Comparison of ENCODE assay signal across 25 cellular contexts in the genomic region with DNA sequence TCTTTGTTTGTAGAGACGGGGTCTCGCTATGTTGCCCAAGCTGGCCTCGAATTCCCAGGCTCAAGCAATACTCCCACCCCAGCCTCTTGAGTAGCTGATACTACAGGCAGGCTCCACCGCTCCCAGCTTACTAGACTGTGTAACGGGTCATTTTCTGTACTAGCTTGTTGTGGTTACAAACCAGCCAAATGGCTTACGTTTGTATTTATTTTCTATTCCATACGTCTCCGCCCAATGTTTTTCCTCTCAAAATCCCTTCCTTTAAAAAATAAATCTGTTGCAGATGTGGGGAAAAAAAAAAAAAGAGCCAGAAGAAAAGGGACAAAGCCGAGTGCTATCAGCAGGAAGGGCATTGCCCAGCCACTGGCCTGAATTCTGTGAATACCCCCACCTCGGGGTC. TPM values are rescaled to one million over a fixed set of nuclear protein-coding genes. Genes with fewer than 3 reads are reported as not detected.
"Had no signal": no experiment of that assay in that cellular context is flagged by ENCODE, and none has a peak within 500 bp of the region (broad histone marks: within the 10 kb centered on the region; RNA-seq: fewer than 3 reads in every experiment).

No MANE protein-coding gene starts in this region.

- FAIRE-seq: HTR-8/SVneo, RCC 7860 had no signal

- H3K4me3 ChIP-seq: MG63, SJSA1, SK-N-MC had no signal

- H3K27ac ChIP-seq: HL-60, SJSA1, SK-N-MC had no signal

- H3K9me3 ChIP-seq: MG63, SJSA1 had no signal

- H3K36me3 ChIP-seq: MG63, SJSA1 had no signal

- DNase-seq: KBM-7, MG63, NCI-H1092, NCI-H1105 treated with DMSO at 0.1 percent for 48 hours, NCI-H1417 treated with DMSO at 0.1 percent for 48 hours, NCI-H146, NCI-H1694 treated with DMSO at 0.1 percent for 48 hours, NCI-H2029, NCI-H2081 treated with DMSO at 0.1 percent for 48 hours, NCI-H2171, NCI-H226, NCI-H446, NCI-H510A, NCI-H524 treated with DMSO at 0.1 percent for 48 hours, NCI-H69, NCI-H774, Right ventricle myocardium superior, RPMI8226, SIG-M5 had no signal

- H3K27me3 ChIP-seq: MG63, SJSA1 had no signal

RNA-seq across cellular contexts. Expression of a gene that starts 41.6 kb away (rescaled TPM):
- total RNA-seq: LHCN-M2, Right ventricle myocardium superior, SJSA1 had no signal
